ENCODE assay signal across 11 cellular contexts in the genomic region with DNA sequence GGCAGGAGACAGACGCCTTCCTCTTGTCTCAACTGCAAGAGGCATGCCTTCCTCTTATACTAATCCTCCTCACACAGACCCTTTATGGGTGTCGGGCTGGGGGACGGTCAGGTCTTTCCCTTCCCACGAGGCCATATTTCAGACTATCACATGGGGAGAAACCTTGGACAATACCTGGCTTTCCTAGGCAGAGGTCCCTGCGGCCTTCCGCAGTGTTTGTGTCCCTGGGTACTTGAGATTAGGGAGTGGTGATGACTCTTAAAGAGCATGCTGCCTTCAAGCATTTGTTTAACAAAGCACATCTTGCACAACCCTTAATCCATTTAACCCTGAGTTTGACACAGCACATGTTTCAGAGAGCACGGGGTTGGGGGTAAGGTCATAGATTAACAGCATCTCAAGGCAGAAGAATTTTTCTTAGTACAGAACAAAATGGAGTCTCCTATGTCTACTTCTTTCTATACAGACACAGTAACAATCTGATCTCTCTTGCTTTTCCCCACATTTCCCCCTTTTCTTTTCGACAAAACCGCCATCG. TPM values are rescaled to one million over a fixed set of nuclear protein-coding genes. Genes with fewer than 3 reads are reported as not detected.
"Had no signal": no experiment of that assay in that cellular context is flagged by ENCODE, and none has a peak within 500 bp of the region (broad histone marks: within the 10 kb centered on the region; RNA-seq: fewer than 3 reads in every experiment).

No MANE protein-coding gene starts in this region.

RNA-seq across cellular contexts. Expression of a gene that starts 42.1 kb away (rescaled TPM):
- total RNA-seq: activated CD4-positive, alpha-beta memory T cell treated with anti-CD3 and anti-CD28 coated beads, Interleukin-2, amount 10 ng/mL, durations not matched to agents 7 days and 5 days; activated CD4-positive, alpha-beta T cell treated with anti-CD3 and anti-CD28 coated beads for 36 hours; activated CD4-positive, alpha-beta T cell treated with anti-CD3 and anti-CD28 coated beads, Interleukin-2, amount 10 ng/mL, durations not matched to agents 7 days and 5 days; activated CD8-positive, alpha-beta memory T cell treated with anti-CD3 and anti-CD28 coated beads, Interleukin-2, amount 10 ng/mL, durations not matched to agents 7 days and 5 days; activated CD8-positive, alpha-beta T cell treated with anti-CD3 and anti-CD28 coated beads, Interleukin-2, amount 10 ng/mL, durations not matched to agents 7 days and 5 days; activated naive CD8-positive, alpha-beta T cell treated with anti-CD3 and anti-CD28 coated beads, Interleukin-2, amount 10 ng/mL, durations not matched to agents 7 days and 5 days; activated T-helper 2 cell treated with anti-CD3 and anti-CD28 coated beads, Interferon-gamma antibody, Interleukin-2, Interleukin-4, amounts not matched to agents 10 μg/mL and 5 μg/mL and 100 μg/mL, durations not matched to agents 14 hours and 24 hours and 36 hours; ascending aorta; bronchial epithelial cell; cardiac muscle cell; chondrocyte had no signal
